ENCODE assay signal across 12 cellular contexts in genomic region chr16:10362077-10362863, GRCh38. TPM values are rescaled to one million over a fixed set of nuclear protein-coding genes. Genes with fewer than 3 reads are reported as not detected.
A peak's percentile ranks its signal among the peaks of the same experiment; 100 is the strongest.
DNase-seq lines count a peak whose midpoint lies in the region; ATAC-seq and TF ChIP-seq lines count a peak whose summit lies in the region.
"Had no signal": no experiment of that assay in that cellular context is flagged by ENCODE, and none has a peak within 500 bp of the region (broad histone marks: within the 10 kb centered on the region; RNA-seq: fewer than 3 reads in every experiment).

No MANE protein-coding gene starts in this region.

- peak overlapping the region; percentile 82 for H3K27ac Mint-ChIP-seq in CD8-positive, alpha-beta T cell

- H3K4me1 Mint-ChIP-seq in CD8-positive, alpha-beta T cell (ENCODE audit: low read depth), result peaks cover 18% of the 10 kb centered on the region

- H3K27me3 Mint-ChIP-seq in CD8-positive, alpha-beta T cell (ENCODE audit: low read depth), result no peaks in the 10 kb centered on the region

- H3K9me3 Mint-ChIP-seq in CD8-positive, alpha-beta T cell, result no peaks in the 10 kb centered on the region

- CTCF ChIA-PET in CD8-positive, alpha-beta T cell (lab: Charles Lee), result no interaction called here

- H3K4me3 Mint-ChIP-seq in CD8-positive, alpha-beta T cell, result peak overlapping the region; percentile 44

- H3K27me3 ChIP-seq in CD8-positive, alpha-beta T cell (ENCODE audit: insufficient read depth, low read length), result no peaks in the 10 kb centered on the region
- H3K27me3 ChIP-seq: upper lobe of right lung had no signal

- no peaks in the 10 kb centered on the region for H3K9me3 ChIP-seq in CD8-positive, alpha-beta T cell (ENCODE audit: low read length)
- H3K9me3 ChIP-seq: upper lobe of right lung had no signal

- H3K4me3 ChIP-seq in CD8-positive, alpha-beta T cell (ENCODE audit: low read depth, low read length), result peak overlapping the region; percentile 8
- H3K4me3 ChIP-seq: SK-N-MC, upper lobe of right lung had no signal

- intact Hi-C loops in CD8-positive, alpha-beta T cell (cut with DNase I, micrococcal nuclease), result no loop called here

- no peaks in the 10 kb centered on the region for H3K36me3 ChIP-seq in CD8-positive, alpha-beta T cell (ENCODE audit: insufficient read depth, low read length)
- H3K36me3 ChIP-seq: upper lobe of right lung had no signal

- peaks cover 19% of the 10 kb centered on the region for H3K4me1 ChIP-seq in CD8-positive, alpha-beta T cell (ENCODE audit: insufficient read depth, low read length)
- H3K4me1 ChIP-seq: parathyroid adenoma, upper lobe of right lung had no signal

- peaks cover 2% of the 10 kb centered on the region for H3K36me3 Mint-ChIP-seq in CD8-positive, alpha-beta T cell

- DNase-seq in CD8-positive, alpha-beta T cell, result no peak
- DNase-seq in SKM-1 treated with dmso at 0.1 percent for 144 hours (lab: John Stamatoyannopoulos, UW; ENCODE audit: unreplicated experiment) (peak; percentile 95), erythroblast (lab: John Stamatoyannopoulos, UW) (peak; percentile 65 to 89), ecto neural progenitor cell (ENCODE audit: low spot score) (no peak), NCI-H2081 (lab: John Stamatoyannopoulos, UW) (no peak)
- DNase-seq: Calu3, upper lobe of right lung had no signal

- H3K27ac ChIP-seq in CD8-positive, alpha-beta T cell (ENCODE audit: low read depth, low read length), result no peak overlapping the region
- H3K27ac ChIP-seq: parathyroid adenoma, SK-N-MC, upper lobe of right lung had no signal

- ATAC-seq in CD8-positive, alpha-beta T cell, result peak; percentile 29
- peak; percentile 52 for ATAC-seq in HG03159 (IDR thresholded peaks at IDR 0.05; ENCODE audit: unreplicated experiment)
- ATAC-seq in HG02840 (IDR thresholded peaks at IDR 0.05; ENCODE audit: low FRiP score, unreplicated experiment), result no peak
- no peak for ATAC-seq in GM21528 (IDR thresholded peaks at IDR 0.05; ENCODE audit: low FRiP score, unreplicated experiment)
- ATAC-seq: upper lobe of right lung had no signal

- TF ChIP-seq POLR2A in erythroblast (IDR thresholded peaks at IDR 0.05; ENCODE audit: low read length), result no peak

- no peak for TF ChIP-seq CTCF in CD8-positive, alpha-beta T cell (IDR thresholded peaks at IDR 0.05)

- POLR2A ChIA-PET in CD8-positive, alpha-beta T cell (lab: Charles Lee), result interaction anchor here (0.6 to 2.1 kb wide), 3 partner anchors 24 to 375 kb away, joined by 3 to 15 read pairs (median 5); partner anchors contain the start of gene ATF7IP2

RNA-seq across cellular contexts. Expression of gene ATF7IP2, which starts 23.6 kb away (rescaled TPM):
- total RNA-seq in CD8-positive, alpha-beta T cell, result 10 to 100 TPM; 88.1 to 98.0 TPM

Comparison
In these comparisons a context has a peak if more than half of its experiments do, and no peak if none do; other contexts are left out.
1. ATAC-seq: peak in CD8-positive, alpha-beta T cell (single experiment) and HG03159 (single experiment); none in HG02840 (single experiment) and GM21528 (single experiment).
2. DNase-seq: peak in SKM-1 treated with dmso at 0.1 percent for 144 hours (single experiment) and erythroblast (2 of 2); none in CD8-positive, alpha-beta T cell (0 of 7), ecto neural progenitor cell (single experiment) and NCI-H2081 (0 of 2).